Comparison of ENCODE assay signal across 26 cellular contexts in genomic region chr5:175025046-175025445, GRCh38.
A peak's percentile ranks its signal among the peaks of the same experiment; 100 is the strongest.
DNase-seq lines count a peak whose midpoint lies in the region; ATAC-seq and TF ChIP-seq lines count a peak whose summit lies in the region.
"Had no signal": no experiment of that assay in that cellular context is flagged by ENCODE, and none has a peak within 500 bp of the region (broad histone marks: within the 10 kb centered on the region; RNA-seq: fewer than 3 reads in every experiment).

No MANE protein-coding gene starts in this region.

- H3K9me3 ChIP-seq in RWPE2 (ENCODE audit: severe bottlenecking), result peaks cover 3% of the 10 kb centered on the region
- H3K9me3 ChIP-seq: HAP-1 had no signal

- ATAC-seq in RWPE2 (ENCODE audit: low read depth) (peak; percentile 41; the same call in 1 of the 3 replicates), GM19324 (IDR thresholded peaks at IDR 0.05; ENCODE audit: low FRiP score, unreplicated experiment) (no peak)
- ATAC-seq in natural killer cell treated with Interleukin-12 subunit alpha and Interleukin-12 subunit beta and Interleukin-15 and Interleukin-18, amount 100 ng/mL, for 72 hours, result no peak
- ATAC-seq: Panc1, Right ventricle myocardium inferior had no signal

- no peak overlapping the region for H3K27ac Mint-ChIP-seq in natural killer cell treated with Interleukin-12 subunit alpha and Interleukin-12 subunit beta and Interleukin-15 and Interleukin-18, amount 100 ng/mL, for 72 hours
- H3K27ac Mint-ChIP-seq: CD8-positive, alpha-beta memory T cell had no signal

- H3K27me3 Mint-ChIP-seq in natural killer cell treated with Interleukin-12 subunit alpha and Interleukin-12 subunit beta and Interleukin-15 and Interleukin-18, amount 100 ng/mL, for 72 hours, result peaks cover 9 to 22% of the 10 kb centered on the region in 2 donors

- DNase-seq in HT-29 (ENCODE audit: low spot score) (peak; percentile 9), RWPE2 (ENCODE audit: low spot score) (no peak), choroid plexus epithelial cell (ENCODE audit: low read depth) (peak; percentile 1), brain microvascular endothelial cell (no peak), coronary artery (ENCODE audit: low spot score) (no peak)
- no peak for DNase-seq in natural killer cell treated with Interleukin-12 subunit alpha and Interleukin-12 subunit beta and Interleukin-15 and Interleukin-18, amount 100 ng/mL, for 72 hours (ENCODE audit: low spot score)
- DNase-seq: Calu3; CD8-positive, alpha-beta memory T cell; DMS153; GDM1; GM23248; MV-4-11; NCI-H1105 treated with DMSO at 0.1 percent for 48 hours; NCI-H2081; NCI-H2171; NCI-H345; NCI-H524; NCI-H774; NK-92 treated with Interleukin-12 subunit alpha and Interleukin-12 subunit beta, amount 100 ng/mL, for 24 hours; SW 1271 had no signal

- in situ Hi-C loops in brain microvascular endothelial cell (cut with HindIII; ENCODE audit: low pct_ligation_motif_present, low sequenced_read_pairs), result no loop called here

- no peak overlapping the region for H3K27ac ChIP-seq in RWPE2 (ENCODE audit: poor library complexity, severe bottlenecking)
- H3K27ac ChIP-seq in brain microvascular endothelial cell, result no peak overlapping the region
- no peak overlapping the region for H3K27ac ChIP-seq in coronary artery
- H3K27ac ChIP-seq: C4-2B, GM23248, KMS-11 had no signal

- H3K4me3 Mint-ChIP-seq in natural killer cell treated with Interleukin-12 subunit alpha and Interleukin-12 subunit beta and Interleukin-15 and Interleukin-18, amount 100 ng/mL, for 72 hours, result no peak overlapping the region
- H3K4me3 Mint-ChIP-seq: CD8-positive, alpha-beta memory T cell had no signal

- no peak overlapping the region for H3K4me3 ChIP-seq in RWPE2 (ENCODE audit: severe bottlenecking)
- H3K4me3 ChIP-seq in choroid plexus epithelial cell (ENCODE audit: low read depth, low read length), result no peak overlapping the region
- no peak overlapping the region for H3K4me3 ChIP-seq in brain microvascular endothelial cell (ENCODE audit: low read depth, low read length)
- H3K4me3 ChIP-seq in coronary artery, result no peak overlapping the region
- H3K4me3 ChIP-seq: GM23248, HAP-1 had no signal

- H3K9me3 Mint-ChIP-seq in natural killer cell treated with Interleukin-12 subunit alpha and Interleukin-12 subunit beta and Interleukin-15 and Interleukin-18, amount 100 ng/mL, for 72 hours, result no peaks in the 10 kb centered on the region

- H3K36me3 Mint-ChIP-seq in natural killer cell treated with Interleukin-12 subunit alpha and Interleukin-12 subunit beta and Interleukin-15 and Interleukin-18, amount 100 ng/mL, for 72 hours, result no peaks in the 10 kb centered on the region
- H3K36me3 Mint-ChIP-seq: CD8-positive, alpha-beta memory T cell had no signal

- H3K4me1 ChIP-seq in RWPE2 (ENCODE audit: insufficient read depth, poor library complexity, severe bottlenecking), result no peaks in the 10 kb centered on the region
- H3K4me1 ChIP-seq: HAP-1 had no signal

- TF ChIP-seq CTCF in RWPE2 (IDR thresholded peaks at IDR 0.05; ENCODE audit: poor library complexity, severe bottlenecking), result no peak
- TF ChIP-seq CTCF in choroid plexus epithelial cell (conservative IDR thresholded peaks at IDR 0.05; ENCODE audit: low read depth, low read length), result no peak
- no peak for TF ChIP-seq CTCF in brain microvascular endothelial cell (IDR thresholded peaks at IDR 0.05; ENCODE audit: low read depth, low read length, missing control alignments)
- TF ChIP-seq CTCF in coronary artery (IDR thresholded peaks at IDR 0.05), result no peak

- H3K27me3 ChIP-seq in RWPE2 (ENCODE audit: insufficient read depth, poor library complexity, severe bottlenecking) (no peaks in the 10 kb centered on the region), brain microvascular endothelial cell (replicated peaks) (no peaks in the 10 kb centered on the region)

- H3K36me3 ChIP-seq in RWPE2 (ENCODE audit: low read depth), result no peaks in the 10 kb centered on the region
- no peaks in the 10 kb centered on the region for H3K36me3 ChIP-seq in brain microvascular endothelial cell (replicated peaks)
- H3K36me3 ChIP-seq: HAP-1 had no signal

- H3K4me1 Mint-ChIP-seq in natural killer cell treated with Interleukin-12 subunit alpha and Interleukin-12 subunit beta and Interleukin-15 and Interleukin-18, amount 100 ng/mL, for 72 hours (ENCODE audit: low read depth in 2 of 2), result no peaks in the 10 kb centered on the region
- H3K4me1 Mint-ChIP-seq: CD8-positive, alpha-beta memory T cell had no signal

Comparison
In these comparisons a context has a peak if more than half of its experiments do, and no peak if none do; other contexts are left out.
1. DNase-seq: peak in HT-29 (single experiment) and choroid plexus epithelial cell (single experiment); none in RWPE2 (single experiment), natural killer cell treated with Interleukin-12 subunit alpha and Interleukin-12 subunit beta and Interleukin-15 and Interleukin-18, amount 100 ng/mL, for 72 hours (single experiment), brain microvascular endothelial cell (single experiment) and coronary artery (single experiment).